Comparison of ENCODE assay signal across 8 cellular contexts in the genomic region with DNA sequence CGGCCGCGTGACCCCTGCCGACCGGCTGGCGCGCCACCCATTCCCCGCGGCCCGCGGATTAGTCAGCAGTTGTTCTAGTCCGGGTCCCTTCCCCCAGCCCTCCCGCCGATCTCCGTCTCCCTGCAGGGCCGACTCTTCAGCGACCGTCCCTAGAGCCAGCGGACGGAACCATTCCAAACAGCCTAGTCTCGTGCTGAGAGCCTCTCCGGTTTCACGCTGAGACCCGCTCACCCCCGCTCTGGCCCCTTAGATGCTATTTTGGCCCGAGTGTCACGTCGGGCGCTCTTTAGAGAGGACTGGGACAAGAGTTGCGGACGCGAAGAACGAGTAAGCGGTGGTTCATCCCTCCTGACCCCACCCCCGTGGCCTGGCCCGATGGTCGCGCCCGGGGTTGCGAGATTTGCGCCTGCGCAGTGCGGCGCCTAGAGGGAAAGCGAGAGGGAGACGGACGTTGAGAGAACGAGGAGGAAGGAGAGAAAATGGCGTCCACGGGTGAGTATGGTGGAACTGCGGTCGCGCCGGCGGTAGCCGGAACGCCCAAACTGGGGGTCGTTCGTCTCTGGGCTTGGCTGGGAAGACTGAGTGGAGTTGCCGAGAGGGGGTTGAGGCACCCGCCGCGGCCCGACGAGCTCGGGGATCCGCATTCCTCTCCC. TPM values are rescaled to one million over a fixed set of nuclear protein-coding genes. Genes with fewer than 3 reads are reported as not detected.
A peak's percentile ranks its signal among the peaks of the same experiment; 100 is the strongest.
DNase-seq lines count a peak whose midpoint lies in the region; ATAC-seq and TF ChIP-seq lines count a peak whose summit lies in the region.

EWSR1 (plus strand) TSS at position 411 of the 653 bp plus-strand sequence; CDS start at position 480, 69 bp downstream.
RHBDD3 (minus strand) TSS at position 124 of the 653 bp plus-strand sequence. CDS start 2,355 bp downstream, outside the sequence.

- H3K27me3 Mint-ChIP-seq in dendritic cell treated with granulocyte-macrophage colony-stimulating factor and Interleukin-4, amounts not matched to agents 40 ng/mL and 50 ng/mL, for 4 days: no peaks in the 10 kb centered on the region

- H3K4me1 Mint-ChIP-seq in dendritic cell treated with granulocyte-macrophage colony-stimulating factor and Interleukin-4, amounts not matched to agents 40 ng/mL and 50 ng/mL, for 4 days (ENCODE audit: low read depth): peaks cover 47% of the 10 kb centered on the region

- H3K27me3 ChIP-seq in left lung: no peaks in the 10 kb centered on the region

- intact Hi-C loops in dendritic cell treated with granulocyte-macrophage colony-stimulating factor and Interleukin-4, amounts not matched to agents 40 ng/mL and 50 ng/mL, for 4 days (cut with micrococcal nuclease): loop anchor here (2.0 kb wide), 3 partner anchors 35 to 115 kb away; no protein-coding TSS in a partner anchor
- intact Hi-C loops in left lung (cut with DNase I): no loop called here

- peak within 1 kb of the TSS; percentile 87 for H3K4me3 Mint-ChIP-seq in dendritic cell treated with granulocyte-macrophage colony-stimulating factor and Interleukin-4, amounts not matched to agents 40 ng/mL and 50 ng/mL, for 4 days

- H3K36me3 Mint-ChIP-seq in dendritic cell treated with granulocyte-macrophage colony-stimulating factor and Interleukin-4, amounts not matched to agents 40 ng/mL and 50 ng/mL, for 4 days (ENCODE audit: low read depth): peaks cover 93% of the 10 kb centered on the region

- H3K4me1 ChIP-seq in left lung: peaks cover 32 to 57% of the 10 kb centered on the region in 2 donors

- H3K36me3 ChIP-seq in left lung: peaks cover 0 to 35% of the 10 kb centered on the region in 2 donors

- H3K9me3 Mint-ChIP-seq in dendritic cell treated with granulocyte-macrophage colony-stimulating factor and Interleukin-4, amounts not matched to agents 40 ng/mL and 50 ng/mL, for 4 days: no peaks in the 10 kb centered on the region

- peak within 1 kb of the TSS; percentile 77 to 99 for H3K4me3 ChIP-seq in left lung

- ATAC-seq in GM19395 (IDR thresholded peaks at IDR 0.05; ENCODE audit: unreplicated experiment) (peak; percentile 73), HG03558 (IDR thresholded peaks at IDR 0.05; ENCODE audit: extremely low read depth, unreplicated experiment) (peak; percentile 40), left lung (peak; percentile 92)

- peak within 1 kb of the TSS; percentile 100 for H3K27ac Mint-ChIP-seq in dendritic cell treated with granulocyte-macrophage colony-stimulating factor and Interleukin-4, amounts not matched to agents 40 ng/mL and 50 ng/mL, for 4 days

- DNase-seq in C1 segment of cervical spinal cord (lab: John Stamatoyannopoulos, UW) (peak; percentile 93 to 100 (median 98)), NCI-H748 treated with DMSO at 0.1 percent for 48 hours (lab: John Stamatoyannopoulos, UW) (peak; percentile 61), left lung (peak; percentile 97 to 99)
- DNase-seq in activated CD4-positive, alpha-beta T cell treated with anti-CD3 and anti-CD28 coated beads, Interleukin-2, amount 50 U/mL, for 24 hours (ENCODE audit: low read depth in 1 of 2, low spot score in 1 of 2): peak; percentile 96 to 98
- DNase-seq in stimulated activated CD4-positive, alpha-beta T cell treated with anti-CD3 and anti-CD28 coated beads, Interleukin-2, amount 100 ng/mL, for 4 hours (ENCODE audit: low read depth): peak; percentile 90

- no peaks in the 10 kb centered on the region for H3K9me3 ChIP-seq in left lung

- no peak for TF ChIP-seq CTCF in left lung (IDR thresholded peaks at IDR 0.05)

- peak within 1 kb of the TSS; percentile 98 for H3K27ac ChIP-seq in left lung

RNA-seq across cellular contexts. Expression of gene EWSR1, which starts in this region (rescaled TPM):
- total RNA-seq in left lung: 100 to 1,000 TPM; 125 to 189 TPM

RNA-seq across cellular contexts. Expression of gene RHBDD3, which starts in this region (rescaled TPM):
- total RNA-seq in left lung: 10 to 100 TPM; 24.1 to 34.7 TPM

Comparison
In these comparisons a context has a peak if more than half of its experiments do, and no peak if none do; other contexts are left out.
1. Peak in every context shown above with its lines: DNase-seq, ATAC-seq, H3K4me3 ChIP-seq and H3K27ac ChIP-seq.
2. ATAC-seq: peak in every context shown above with its lines; median percentile 92 in left lung; 73 in GM19395; 40 in HG03558.